9 cellular contexts compared by ENCODE assay signal in the genomic region with DNA sequence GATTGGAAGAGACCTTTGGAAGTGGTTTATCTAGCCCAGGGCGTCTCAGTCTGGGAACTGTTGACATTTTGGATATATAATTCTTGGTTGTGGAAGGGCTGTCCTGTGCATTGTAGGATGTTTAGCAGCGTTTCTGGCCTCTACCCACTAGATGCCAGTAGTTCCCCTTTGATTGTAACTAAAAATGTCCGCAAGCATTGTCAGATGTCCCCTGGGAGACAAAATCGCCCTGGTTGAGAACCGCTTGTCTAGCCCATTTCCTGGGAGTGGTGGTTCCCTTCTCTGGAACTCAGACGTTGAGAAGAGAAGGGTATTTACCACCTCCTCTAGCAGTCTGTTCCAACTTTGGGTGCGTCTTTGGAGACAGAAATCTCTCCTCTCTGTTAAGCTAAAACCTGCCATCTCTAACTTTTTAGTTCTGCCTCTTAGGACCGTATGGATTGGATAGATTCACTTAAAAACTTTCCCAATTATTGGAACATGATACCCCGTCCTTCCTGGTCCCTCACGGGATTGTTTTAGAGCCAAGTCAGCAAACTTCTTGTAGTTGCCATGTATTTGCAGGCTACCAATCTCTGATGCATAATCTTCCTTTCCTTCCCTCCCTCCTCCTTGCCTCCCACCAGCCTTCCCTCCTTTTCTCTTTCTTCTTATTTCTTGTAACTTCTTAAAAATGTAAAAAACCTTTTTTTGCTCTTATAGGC. TPM values are rescaled to one million over a fixed set of nuclear protein-coding genes. Genes with fewer than 3 reads are reported as not detected.
DNase-seq lines count a peak whose midpoint lies in the region; ATAC-seq and TF ChIP-seq lines count a peak whose summit lies in the region.
"Had no signal": no experiment of that assay in that cellular context is flagged by ENCODE, and none has a peak within 500 bp of the region (broad histone marks: within the 10 kb centered on the region; RNA-seq: fewer than 3 reads in every experiment).

No MANE protein-coding gene starts in this region.

- peak; percentile 49 for DNase-seq in CD1c-positive myeloid dendritic cell (ENCODE audit: extremely low spot score)
- DNase-seq in progenitor cell of endocrine pancreas (ENCODE audit: low spot score, unreplicated experiment), result no peak
- no peak for DNase-seq in adrenal gland
- DNase-seq in SHP77 treated with DMSO at 0.1 percent for 48 hours (lab: John Stamatoyannopoulos, UW), result no peak
- DNase-seq in putamen (ENCODE audit: low spot score), result no peak
- DNase-seq: gastrocnemius medialis had no signal

- H3K9me3 Mint-ChIP-seq in dendritic cell treated with granulocyte-macrophage colony-stimulating factor and Interleukin-4, amounts not matched to agents 40 ng/mL and 50 ng/mL, for 4 days, result no peaks in the 10 kb centered on the region
- no peaks in the 10 kb centered on the region for H3K9me3 Mint-ChIP-seq in progenitor cell of endocrine pancreas (ENCODE audit: low read depth)

- no peak overlapping the region for H3K4me3 Mint-ChIP-seq in dendritic cell treated with granulocyte-macrophage colony-stimulating factor and Interleukin-4, amounts not matched to agents 40 ng/mL and 50 ng/mL, for 4 days
- H3K4me3 Mint-ChIP-seq in progenitor cell of endocrine pancreas (ENCODE audit: low read depth), result no peak overlapping the region

- no peak overlapping the region for H3K4me3 ChIP-seq in adrenal gland
- H3K4me3 ChIP-seq: gastrocnemius medialis had no signal

- intact Hi-C loops in dendritic cell treated with granulocyte-macrophage colony-stimulating factor and Interleukin-4, amounts not matched to agents 40 ng/mL and 50 ng/mL, for 4 days (cut with micrococcal nuclease), result loop anchor here (5.0 kb wide), 1 partner anchor 458 kb away; no protein-coding TSS in a partner anchor
- intact Hi-C loops in adrenal gland (cut with DNase I), result no loop called here

- peaks cover 0 to 37% of the 10 kb centered on the region in 2 donors for H3K36me3 ChIP-seq in adrenal gland (replicated peaks in 1 of 2)

- no peak for TF ChIP-seq POLR2A in adrenal gland (IDR thresholded peaks at IDR 0.05)

- H3K4me1 Mint-ChIP-seq in dendritic cell treated with granulocyte-macrophage colony-stimulating factor and Interleukin-4, amounts not matched to agents 40 ng/mL and 50 ng/mL, for 4 days (ENCODE audit: low read depth), result peaks cover 38% of the 10 kb centered on the region
- H3K4me1 Mint-ChIP-seq in progenitor cell of endocrine pancreas (ENCODE audit: low read depth), result peaks cover 5% of the 10 kb centered on the region

- peaks cover 0 to 35% of the 10 kb centered on the region in 2 donors for H3K4me1 ChIP-seq in adrenal gland (replicated peaks in 1 of 2)

- peak overlapping the region; percentile 80 for H3K27ac Mint-ChIP-seq in dendritic cell treated with granulocyte-macrophage colony-stimulating factor and Interleukin-4, amounts not matched to agents 40 ng/mL and 50 ng/mL, for 4 days
- H3K27ac Mint-ChIP-seq in progenitor cell of endocrine pancreas, result peak overlapping the region; percentile 19

- H3K9me3 ChIP-seq in adrenal gland (replicated peaks in 1 of 3), result no peaks in the 10 kb centered on the region
- H3K9me3 ChIP-seq: gastrocnemius medialis had no signal

- H3K27me3 Mint-ChIP-seq in dendritic cell treated with granulocyte-macrophage colony-stimulating factor and Interleukin-4, amounts not matched to agents 40 ng/mL and 50 ng/mL, for 4 days, result no peaks in the 10 kb centered on the region
- no peaks in the 10 kb centered on the region for H3K27me3 Mint-ChIP-seq in progenitor cell of endocrine pancreas

- TF ChIP-seq CTCF in progenitor cell of endocrine pancreas (IDR thresholded peaks at IDR 0.05; ENCODE audit: unreplicated experiment) (peak; percentile 31), adrenal gland (IDR thresholded peaks at IDR 0.05) (peak in 3 of 6 experiments; percentile 9 to 21 (median 9))

- WGBS in adrenal gland, 4 donors, result 54 to 61% (median 57%) methylated on average over 9 to 10 of the region's 10 CpGs

- peak; percentile 77 for ATAC-seq in GM19043 (IDR thresholded peaks at IDR 0.05; ENCODE audit: low read depth, unreplicated experiment)
- peak; percentile 53 for ATAC-seq in HG03469 (IDR thresholded peaks at IDR 0.05; ENCODE audit: unreplicated experiment)

- H3K27ac ChIP-seq in adrenal gland, result no peak overlapping the region
- H3K27ac ChIP-seq: gastrocnemius medialis had no signal

- peaks cover 62% of the 10 kb centered on the region for H3K36me3 Mint-ChIP-seq in dendritic cell treated with granulocyte-macrophage colony-stimulating factor and Interleukin-4, amounts not matched to agents 40 ng/mL and 50 ng/mL, for 4 days (ENCODE audit: low read depth)
- peaks cover 18% of the 10 kb centered on the region for H3K36me3 Mint-ChIP-seq in progenitor cell of endocrine pancreas (ENCODE audit: insufficient read depth)

- H3K27me3 ChIP-seq in adrenal gland, result no peaks in the 10 kb centered on the region
- H3K27me3 ChIP-seq: gastrocnemius medialis had no signal

RNA-seq across cellular contexts. Expression of a gene that starts 13.9 kb away (rescaled TPM):
- total RNA-seq in progenitor cell of endocrine pancreas, result 65.7 and 73.4 TPM in 2 replicates
- total RNA-seq in adrenal gland, result 100 to 1,000 TPM in 7 of 8 donors, 10 to 100 TPM in 1; 96.8 to 290 (median 202) TPM
- 100 to 1,000 TPM in 1 of 3 donors, 10 to 100 TPM in 2; 52.4 to 118 (median 92.6) TPM for polyA plus RNA-seq in adrenal gland
